In the genomic region with DNA sequence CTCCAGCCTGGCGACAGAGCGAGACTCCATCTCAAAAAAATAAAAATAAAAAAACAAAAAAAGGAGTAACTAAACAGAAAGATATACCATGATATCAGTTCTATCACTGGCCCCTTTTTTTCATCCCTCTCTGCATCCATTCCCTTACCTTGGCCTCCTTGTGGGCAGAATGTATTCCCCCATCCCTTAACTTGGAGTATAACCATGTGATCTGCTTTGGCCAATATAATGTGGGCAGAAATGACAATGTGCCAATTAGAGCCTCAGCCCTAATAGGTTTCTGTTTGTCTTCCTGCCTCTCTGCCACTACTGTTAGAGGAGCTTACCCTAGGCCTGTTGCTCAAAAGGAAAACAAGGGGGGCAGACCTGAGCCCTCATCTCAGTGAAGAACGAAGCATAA, we compare ENCODE assay signal across 22 cellular contexts. TPM values are rescaled to one million over a fixed set of nuclear protein-coding genes. Genes with fewer than 3 reads are reported as not detected.
DNase-seq lines count a peak whose midpoint lies in the region; ATAC-seq and TF ChIP-seq lines count a peak whose summit lies in the region.
"Had no signal": no experiment of that assay in that cellular context is flagged by ENCODE, and none has a peak within 500 bp of the region (broad histone marks: within the 10 kb centered on the region; RNA-seq: fewer than 3 reads in every experiment).

No MANE protein-coding gene starts in this region.

- H3K27ac ChIP-seq in RWPE2 (ENCODE audit: poor library complexity, severe bottlenecking) (no peak overlapping the region), endodermal cell (ENCODE audit: low read depth, low read length) (no peak overlapping the region), mesendoderm (ENCODE audit: low read depth, low read length) (no peak overlapping the region)
- H3K27ac ChIP-seq: BLaER1 had no signal

- H3K27me3 ChIP-seq in RWPE2 (ENCODE audit: insufficient read depth, poor library complexity, severe bottlenecking) (peaks cover 5% of the 10 kb centered on the region), endodermal cell (ENCODE audit: control insufficient read depth, insufficient read depth, low read length, poor library complexity, severe bottlenecking) (no peaks in the 10 kb centered on the region), mesendoderm (ENCODE audit: insufficient read depth, low read length, poor library complexity) (no peaks in the 10 kb centered on the region)
- H3K27me3 ChIP-seq: BE2C, BLaER1 had no signal

- H2BK120ac ChIP-seq in mesendoderm (ENCODE audit: low read depth, low read length), result no peak overlapping the region

- H3K56ac ChIP-seq in mesendoderm (ENCODE audit: low read length), result no peak overlapping the region

- 86 to 95% methylated on average over 1 to 3 of the region's 3 CpGs for WGBS in endodermal cell (ENCODE audit: insufficient coverage in 1 of 2, insufficient read length in 1 of 2), 2 experiments
- no CpG with 5 or more reads among the region's 3 CpGs for WGBS in mesendoderm (ENCODE audit: extremely low coverage, insufficient coverage, low lambda C conversion rate)

- H3K9me3 Mint-ChIP-seq in endodermal cell, result no peaks in the 10 kb centered on the region
- H3K9me3 Mint-ChIP-seq in chondrocyte (ENCODE audit: low read depth), result no peaks in the 10 kb centered on the region
- H3K9me3 Mint-ChIP-seq: CD4-positive, CD25-positive, alpha-beta regulatory T cell had no signal

- H3K27ac Mint-ChIP-seq in endodermal cell (no peak overlapping the region), chondrocyte (ENCODE audit: unreplicated experiment) (no peak overlapping the region)
- H3K27ac Mint-ChIP-seq: CD14-positive monocyte; CD4-positive, alpha-beta memory T cell; CD4-positive, CD25-positive, alpha-beta regulatory T cell; CD8-positive, alpha-beta memory T cell had no signal

- H3K36me3 Mint-ChIP-seq in endodermal cell (ENCODE audit: low read depth), result no peaks in the 10 kb centered on the region
- no peaks in the 10 kb centered on the region for H3K36me3 Mint-ChIP-seq in chondrocyte (ENCODE audit: low read depth)
- H3K36me3 Mint-ChIP-seq: CD14-positive monocyte; CD4-positive, alpha-beta memory T cell; CD8-positive, alpha-beta memory T cell had no signal

- no peak overlapping the region for H3K4me2 ChIP-seq in mesendoderm (ENCODE audit: low read length)
- H3K4me2 ChIP-seq: BLaER1 had no signal

- no peaks in the 10 kb centered on the region for H3K79me2 ChIP-seq in mesendoderm (ENCODE audit: control insufficient read depth, insufficient read depth, low read length)

- H3K36me3 ChIP-seq in RWPE2 (ENCODE audit: low read depth) (no peaks in the 10 kb centered on the region), endodermal cell (ENCODE audit: control insufficient read depth, insufficient read depth, low read length) (no peaks in the 10 kb centered on the region), mesendoderm (ENCODE audit: control insufficient read depth, insufficient read depth, low read length) (no peaks in the 10 kb centered on the region)
- H3K36me3 ChIP-seq: BE2C, BLaER1 had no signal

- no peak overlapping the region for H2BK15ac ChIP-seq in mesendoderm (replicated peaks; ENCODE audit: low read depth)

- H3K4me1 Mint-ChIP-seq in endodermal cell (peaks cover 28% of the 10 kb centered on the region), chondrocyte (ENCODE audit: low read depth) (no peaks in the 10 kb centered on the region)
- H3K4me1 Mint-ChIP-seq: CD14-positive monocyte; CD8-positive, alpha-beta memory T cell had no signal

- no peak overlapping the region for H2BK5ac ChIP-seq in mesendoderm (ENCODE audit: low read length)

- H4K8ac ChIP-seq in mesendoderm (ENCODE audit: low read depth, low read length), result no peak overlapping the region

- H3K4ac ChIP-seq in mesendoderm (ENCODE audit: low read depth, low read length), result no peak overlapping the region

- H3K23ac ChIP-seq in mesendoderm (ENCODE audit: low read length), result no peak overlapping the region

- 0 out of 3 replicates have a peak, but pooled peaks have one; percentile 30 for ATAC-seq in RWPE2 (ENCODE audit: low read depth)

- no peak overlapping the region for H3K18ac ChIP-seq in mesendoderm (ENCODE audit: low read length)

- no peak overlapping the region for H3K4me3 ChIP-seq in RWPE2 (ENCODE audit: severe bottlenecking)
- no peak overlapping the region for H3K4me3 ChIP-seq in endodermal cell (ENCODE audit: low read length)
- H3K4me3 ChIP-seq in mesendoderm (ENCODE audit: low read length), result no peak overlapping the region
- H3K4me3 ChIP-seq: BLaER1 had no signal

- no peak for TF ChIP-seq CTCF in RWPE2 (IDR thresholded peaks at IDR 0.05; ENCODE audit: poor library complexity, severe bottlenecking)
- peak; percentile 52 for TF ChIP-seq CTCF in endodermal cell (conservative IDR thresholded peaks at IDR 0.05)
- no peak for TF ChIP-seq CTCF in chondrocyte (IDR thresholded peaks at IDR 0.05)

- H3K9ac ChIP-seq in endodermal cell (ENCODE audit: extremely low read depth, low read length, poor library complexity, severe bottlenecking), result no peak overlapping the region
- H3K9ac ChIP-seq in mesendoderm (ENCODE audit: low read length), result no peak overlapping the region
- H3K9ac ChIP-seq: BLaER1 had no signal

- H3K4me3 Mint-ChIP-seq in endodermal cell (no peak overlapping the region), chondrocyte (ENCODE audit: unreplicated experiment) (no peak overlapping the region)
- H3K4me3 Mint-ChIP-seq: CD14-positive monocyte; CD4-positive, alpha-beta memory T cell; CD4-positive, CD25-positive, alpha-beta regulatory T cell; CD8-positive, alpha-beta memory T cell had no signal

- DNase-seq in RWPE2 (ENCODE audit: low spot score) (no peak), endodermal cell (no peak), mesendoderm (peak; percentile 57), NCI-H446 treated with DMSO at 0.1 percent for 48 hours (lab: John Stamatoyannopoulos, UW) (no peak), DMS79 (lab: John Stamatoyannopoulos, UW) (no peak), chondrocyte (ENCODE audit: low spot score) (no peak)
- DNase-seq: 8988T; ACHN; BE2C; C1 segment of cervical spinal cord; CD4-positive, alpha-beta memory T cell; CD4-positive, CD25-positive, alpha-beta regulatory T cell; CD8-positive, alpha-beta memory T cell; COR-L47; DMS 273 treated with DMSO at 0.1 percent for 48 hours; DMS153; DMS53; DMS79 treated with DMSO at 0.1 percent for 48 hours; GF-D8 had no signal

- H4K5ac ChIP-seq in mesendoderm (ENCODE audit: low read length), result no peak overlapping the region

- H3K4me1 ChIP-seq in RWPE2 (ENCODE audit: insufficient read depth, poor library complexity, severe bottlenecking) (no peaks in the 10 kb centered on the region), endodermal cell (ENCODE audit: control insufficient read depth, insufficient read depth, low read length) (no peaks in the 10 kb centered on the region), mesendoderm (ENCODE audit: control insufficient read depth, low read depth, low read length) (no peaks in the 10 kb centered on the region)
- H3K4me1 ChIP-seq: BE2C, BLaER1 had no signal

- H2AK5ac ChIP-seq in mesendoderm (ENCODE audit: low read length), result no peak overlapping the region

- H3K79me1 ChIP-seq in mesendoderm (ENCODE audit: low read length), result no peaks in the 10 kb centered on the region

- no peaks in the 10 kb centered on the region for H3K9me3 ChIP-seq in RWPE2 (ENCODE audit: severe bottlenecking)
- H3K9me3 ChIP-seq in endodermal cell (ENCODE audit: control insufficient read depth, low read length), result no peaks in the 10 kb centered on the region
- H3K9me3 ChIP-seq: BE2C, BLaER1 had no signal

- H3K27me3 Mint-ChIP-seq in endodermal cell (ENCODE audit: insufficient read depth) (peaks cover 2% of the 10 kb centered on the region), chondrocyte (ENCODE audit: low read depth) (peaks cover 8% of the 10 kb centered on the region)

RNA-seq across cellular contexts. Expression of a gene that starts 23.8 kb away (rescaled TPM):
- total RNA-seq in endodermal cell (10 to 100 TPM; 37.0 to 94.4 TPM), chondrocyte (not detected in 3 replicates)
- polyA plus RNA-seq in endodermal cell (2013, experiment 1 of 2), result 18.8 TPM
- 29.1 TPM for polyA plus RNA-seq in endodermal cell (2013, experiment 2 of 2)
- polyA plus RNA-seq in mesendoderm (2013, experiment 1 of 2), result 44.8 TPM
- polyA plus RNA-seq in mesendoderm (2013, experiment 2 of 2), result 42.8 TPM
- total RNA-seq: CD4-positive, CD25-positive, alpha-beta regulatory T cell; CD8-positive, alpha-beta memory T cell had no signal
- polyA plus RNA-seq: AG04450; CD14-positive monocyte; CD4-positive, alpha-beta memory T cell; CD4-positive, CD25-positive, alpha-beta regulatory T cell had no signal

Comparison
In these comparisons a context has a peak if more than half of its experiments do, and no peak if none do; other contexts are left out.
1. RNA of a gene that starts 23.8 kb away (total RNA-seq): 37.0 to 94.4 TPM in endodermal cell; not detected in chondrocyte; every median in the first group is over 10 times any median in the second.